ENCODE assay signal across 24 cellular contexts in the genomic region with DNA sequence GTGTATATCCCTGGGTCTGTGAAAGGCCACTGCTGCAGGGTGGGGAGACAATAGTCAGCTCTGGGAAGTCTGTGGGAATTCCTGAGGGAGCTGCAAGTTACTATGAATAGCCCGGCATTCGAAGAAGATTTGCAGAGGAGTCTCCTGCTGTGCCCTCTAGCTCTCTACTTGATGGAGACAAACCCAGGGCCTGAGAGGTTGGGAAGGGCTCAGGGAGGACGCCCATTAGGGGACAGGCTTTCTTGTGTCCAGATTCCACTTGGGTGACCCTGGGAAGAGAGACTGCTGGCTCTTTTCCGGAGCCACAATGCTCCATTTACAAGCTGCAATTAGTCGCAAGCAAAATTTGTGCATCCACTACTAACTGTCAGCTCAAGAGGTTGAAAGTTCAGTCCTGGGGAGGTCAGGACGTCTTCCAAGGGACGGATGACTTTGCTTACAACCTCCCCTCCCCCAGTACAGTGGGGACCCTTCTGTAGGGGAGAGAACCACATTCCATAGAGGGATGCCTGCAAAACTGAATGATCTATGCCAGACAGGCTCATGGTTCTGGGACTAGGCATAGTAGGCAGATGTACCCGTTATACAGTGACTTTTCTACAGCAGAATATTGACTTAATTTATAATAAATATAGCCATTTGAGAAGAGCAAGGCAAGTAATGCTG. TPM values are rescaled to one million over a fixed set of nuclear protein-coding genes. Genes with fewer than 3 reads are reported as not detected.
A peak's percentile ranks its signal among the peaks of the same experiment; 100 is the strongest.
DNase-seq lines count a peak whose midpoint lies in the region; ATAC-seq, FAIRE-seq and TF ChIP-seq lines count a peak whose summit lies in the region.
"Had no signal": no experiment of that assay in that cellular context is flagged by ENCODE, and none has a peak within 500 bp of the region (broad histone marks: within the 10 kb centered on the region; RNA-seq: fewer than 3 reads in every experiment).

No MANE protein-coding gene starts in this region.

- 8 to 15% (median 13%) methylated on average over 8 of the region's 8 CpGs for WGBS in heart left ventricle, 4 donors

- ATAC-seq in heart left ventricle (peak in 3 of 4 donors; percentile 50 to 77 (median 54)), Right ventricle myocardium superior (ENCODE audit: poor library complexity) (no peak), GM19035 (IDR thresholded peaks at IDR 0.05; ENCODE audit: unreplicated experiment) (no peak)
- ATAC-seq in activated T-cell treated with anti-CD3 and anti-CD28 coated beads, Interleukin-2, amount 50 U/mL, for 72 hours (replicated peaks in 1 of 2), result no peak
- ATAC-seq: A549; activated CD4-positive, CD25-positive, alpha-beta regulatory T cell treated with anti-CD3 and anti-CD28 coated beads, Interleukin-2, amount 50 U/mL, for 24 hours; gastrocnemius medialis; stimulated activated naive CD8-positive, alpha-beta T cell treated with anti-CD3 and anti-CD28 coated beads, Interleukin-15, Interleukin-2, amounts not matched to agents 100 U/mL and 50 U/mL, for 24 hours had no signal

- H3K4me3 Mint-ChIP-seq in astrocyte (ENCODE audit: unreplicated experiment), result peak overlapping the region; percentile 55
- no peak overlapping the region for H3K4me3 Mint-ChIP-seq in activated T-cell treated with anti-CD3 and anti-CD28 coated beads, Interleukin-2, amount 50 U/mL, for 72 hours
- H3K4me3 Mint-ChIP-seq: CD4-positive, CD25-positive, alpha-beta regulatory T cell; type B pancreatic cell had no signal

- no peaks in the 10 kb centered on the region for H3K9me3 Mint-ChIP-seq in astrocyte (ENCODE audit: unreplicated experiment)
- peaks cover 0 to 5% of the 10 kb centered on the region in 2 donors for H3K9me3 Mint-ChIP-seq in activated T-cell treated with anti-CD3 and anti-CD28 coated beads, Interleukin-2, amount 50 U/mL, for 72 hours
- H3K9me3 Mint-ChIP-seq: type B pancreatic cell had no signal

- H3K79me2 ChIP-seq in astrocyte (ENCODE audit: insufficient read depth, low read length), result no peaks in the 10 kb centered on the region

- H3K36me3 Mint-ChIP-seq in astrocyte (ENCODE audit: low read depth, unreplicated experiment), result no peaks in the 10 kb centered on the region
- no peaks in the 10 kb centered on the region for H3K36me3 Mint-ChIP-seq in activated T-cell treated with anti-CD3 and anti-CD28 coated beads, Interleukin-2, amount 50 U/mL, for 72 hours (ENCODE audit: insufficient read depth in 2 of 2)
- H3K36me3 Mint-ChIP-seq: CD4-positive, CD25-positive, alpha-beta regulatory T cell; type B pancreatic cell had no signal

- TF ChIP-seq CTCF in heart left ventricle (IDR thresholded peaks at IDR 0.05) (no peak), astrocyte (IDR thresholded peaks at IDR 0.05; ENCODE audit: insufficient read depth, low read depth, low read length) (no peak)

- H2AFZ ChIP-seq in astrocyte (ENCODE audit: low read depth, low read length), result no peak overlapping the region

- peaks cover 0 to 14% (median 10%) of the 10 kb centered on the region in 12 donors for H3K4me1 ChIP-seq in heart left ventricle
- no peaks in the 10 kb centered on the region for H3K4me1 ChIP-seq in astrocyte (ENCODE audit: insufficient read depth, low read length)
- H3K4me1 ChIP-seq: A549, gastrocnemius medialis had no signal

- peak in 3 of 5 donors; percentile 14 to 24 (median 23) for DNase-seq in heart left ventricle
- no peak for DNase-seq in Right ventricle myocardium superior
- no peak for DNase-seq in astrocyte (ENCODE audit: low read depth)
- peak; percentile 84 for DNase-seq in islet precursor cell
- DNase-seq in activated T-cell treated with anti-CD3 and anti-CD28 coated beads, Interleukin-2, amount 50 U/mL, for 72 hours, result no peak
- no peak for DNase-seq in NCI-H446 treated with DMSO at 0.1 percent for 48 hours (lab: John Stamatoyannopoulos, UW)
- DNase-seq in NCI-H1436 (lab: John Stamatoyannopoulos, UW), result no peak
- DNase-seq: activated effector memory CD4-positive, alpha-beta T cell treated with Interleukin-2 at 50 U/mL for 16 hours; amniotic stem cell; CD4-positive, CD25-positive, alpha-beta regulatory T cell; gastrocnemius medialis; NCI-H1092 treated with DMSO at 0.1 percent for 48 hours; NCI-H345; SHP77 treated with DMSO at 0.1 percent for 48 hours; stimulated activated naive CD8-positive, alpha-beta T cell treated with anti-CD3 and anti-CD28 coated beads, Interleukin-15, Interleukin-2, amounts not matched to agents 100 U/mL and 50 U/mL, for 24 hours; T-helper 2 cell had no signal

- H3K27ac Mint-ChIP-seq in astrocyte (ENCODE audit: unreplicated experiment), result no peak overlapping the region
- H3K27ac Mint-ChIP-seq in activated T-cell treated with anti-CD3 and anti-CD28 coated beads, Interleukin-2, amount 50 U/mL, for 72 hours, result no peak overlapping the region
- H3K27ac Mint-ChIP-seq: CD4-positive, CD25-positive, alpha-beta regulatory T cell; progenitor cell of endocrine pancreas; type B pancreatic cell had no signal

- H3K27me3 ChIP-seq in heart left ventricle (peaks cover 0 to 11% (median 0%) of the 10 kb centered on the region in 9 donors), astrocyte (ENCODE audit: insufficient read depth, low read length) (peaks cover 12% of the 10 kb centered on the region)
- H3K27me3 ChIP-seq: gastrocnemius medialis had no signal

- no peak for FAIRE-seq in astrocyte (lab: Jason Lieb, UNC)
- FAIRE-seq: A549, colon had no signal

- intact Hi-C loops in heart left ventricle (cut with DNase I) (no loop called here), Right ventricle myocardium superior (cut with DNase I) (no loop called here)

- no peak overlapping the region for H3K9ac ChIP-seq in astrocyte (ENCODE audit: low read length)
- H3K9ac ChIP-seq: KMS-11 had no signal

- H3K4me1 Mint-ChIP-seq in astrocyte (ENCODE audit: low read depth, unreplicated experiment), result peaks cover 13% of the 10 kb centered on the region
- H3K4me1 Mint-ChIP-seq in activated T-cell treated with anti-CD3 and anti-CD28 coated beads, Interleukin-2, amount 50 U/mL, for 72 hours (ENCODE audit: low read depth), result no peaks in the 10 kb centered on the region
- H3K4me1 Mint-ChIP-seq: CD4-positive, CD25-positive, alpha-beta regulatory T cell had no signal

- no peaks in the 10 kb centered on the region for H3K36me3 ChIP-seq in heart left ventricle
- no peaks in the 10 kb centered on the region for H3K36me3 ChIP-seq in astrocyte (ENCODE audit: insufficient read depth, low read length)
- H3K36me3 ChIP-seq: gastrocnemius medialis had no signal

- H3K9me3 ChIP-seq in heart left ventricle (no peaks in the 10 kb centered on the region), astrocyte (ENCODE audit: insufficient read depth, low read depth, low read length) (no peaks in the 10 kb centered on the region)
- H3K9me3 ChIP-seq: A549, gastrocnemius medialis had no signal

- no peaks in the 10 kb centered on the region for H4K20me1 ChIP-seq in astrocyte (ENCODE audit: insufficient read depth, low read length)

- peaks cover 19% of the 10 kb centered on the region for H3K27me3 Mint-ChIP-seq in astrocyte (ENCODE audit: low read depth, unreplicated experiment)
- H3K27me3 Mint-ChIP-seq in activated T-cell treated with anti-CD3 and anti-CD28 coated beads, Interleukin-2, amount 50 U/mL, for 72 hours (ENCODE audit: low read depth), result peaks cover 16% of the 10 kb centered on the region
- H3K27me3 Mint-ChIP-seq: CD4-positive, CD25-positive, alpha-beta regulatory T cell had no signal

- no peak overlapping the region for H3K4me3 ChIP-seq in heart left ventricle
- no peak overlapping the region for H3K4me3 ChIP-seq in astrocyte (ENCODE audit: insufficient read depth, low read depth, low read length)
- H3K4me3 ChIP-seq: A549, gastrocnemius medialis had no signal

- H3K27ac ChIP-seq in heart left ventricle, result peak overlapping the region in 1 of 12 donors; percentile 10
- H3K27ac ChIP-seq in astrocyte (ENCODE audit: low read depth, low read length), result no peak overlapping the region
- H3K27ac ChIP-seq: A549, gastrocnemius medialis, KMS-11 had no signal

- no peak overlapping the region for H3K4me2 ChIP-seq in astrocyte (ENCODE audit: low read length)
- H3K4me2 ChIP-seq: A549, KMS-11 had no signal

- no peak for TF ChIP-seq POLR2A in heart left ventricle (IDR thresholded peaks at IDR 0.05)

RNA-seq across cellular contexts. Expression of gene PHOX2B, which starts 48.2 kb away (rescaled TPM):
- total RNA-seq in heart left ventricle (not detected), Right ventricle myocardium superior (not detected), astrocyte (not detected in 2 replicates)
- polyA plus RNA-seq in heart left ventricle, result not detected
- not detected for total RNA-seq in activated T-cell treated with anti-CD3 and anti-CD28 coated beads, Interleukin-2, amount 50 U/mL, for 72 hours
- total RNA-seq: CD4-positive, CD25-positive, alpha-beta regulatory T cell; Daoy; gastrocnemius medialis; progenitor cell of endocrine pancreas had no signal
- polyA plus RNA-seq: A549; CD4-positive, CD25-positive, alpha-beta regulatory T cell had no signal

Comparison
In these comparisons a context has a peak if more than half of its experiments do, and no peak if none do; other contexts are left out.
1. ATAC-seq: peak in heart left ventricle (3 of 4); none in Right ventricle myocardium superior (single experiment), activated T-cell treated with anti-CD3 and anti-CD28 coated beads, Interleukin-2, amount 50 U/mL, for 72 hours (0 of 2) and GM19035 (single experiment).
2. DNase-seq: peak in heart left ventricle (3 of 5) and islet precursor cell (single experiment); none in Right ventricle myocardium superior (single experiment), astrocyte (single experiment), activated T-cell treated with anti-CD3 and anti-CD28 coated beads, Interleukin-2, amount 50 U/mL, for 72 hours (0 of 2), NCI-H446 treated with DMSO at 0.1 percent for 48 hours (single experiment) and NCI-H1436 (single experiment).